ENCODE assay signal across 2 cellular contexts in genomic region chr6:28865551-28866341, GRCh38.
TF ChIP-seq lines count a peak whose summit lies in the region.

No MANE protein-coding gene starts in this region.

TF ChIP-seq in SK-N-SH, 30 proteins besides CTCF, POLR2A, EP300 and RAD21:
- TF ChIP-seq TAF1 (IDR thresholded peaks at IDR 0.05; ENCODE audit: borderline replicate concordance, low read depth, low read length) (peak; percentile 30; the same call in 1 of the 2 replicates), POLR2AphosphoS5 (IDR thresholded peaks at IDR 0.05; ENCODE audit: low read depth, low read length) (peak; percentile 85), MXI1 (IDR thresholded peaks at IDR 0.05; ENCODE audit: low read depth, low read length) (0 out of 2 replicates have a peak, but pooled peaks have one; percentile 41), ZBTB33 (IDR thresholded peaks at IDR 0.05; ENCODE audit: borderline replicate concordance, low read depth) (peak; percentile 32; the same call in 1 of the 2 replicates)
TF ChIP-seq in SK-N-SH: peak in this region for 4; not testable (repeated sequence) for 26.

TF ChIP-seq in H1, 55 proteins besides CTCF, POLR2A, EP300 and RAD21:
- TF ChIP-seq SP1 (IDR thresholded peaks at IDR 0.05; ENCODE audit: low read depth, low read length) (peak; percentile 90), MAX (IDR thresholded peaks at IDR 0.05) (peak; percentile 59), TAF1 (IDR thresholded peaks at IDR 0.05; ENCODE audit: low read depth, low read length) (peak; percentile 62), TAF7 (optimal IDR thresholded peaks at IDR 0.05; ENCODE audit: borderline replicate concordance, low read depth, low read length) (peak; percentile 54), E2F6 (IDR thresholded peaks at IDR 0.05) (peak; percentile 53; the same call in 1 of the 2 replicates), GTF2F1 (IDR thresholded peaks at IDR 0.05; ENCODE audit: borderline replicate concordance, low read depth, low read length) (peak; percentile 64; the same call in 1 of the 2 replicates), POLR2AphosphoS5 (IDR thresholded peaks at IDR 0.05; ENCODE audit: low read depth, low read length) (peak; percentile 92), TBP (IDR thresholded peaks at IDR 0.05; ENCODE audit: low read depth, low read length) (peak; percentile 95), CHD2 (IDR thresholded peaks at IDR 0.05; ENCODE audit: low read length) (0 out of 2 replicates have a peak, but pooled peaks have one; percentile 19)
TF ChIP-seq in H1: peak in this region for 9; not testable (repeated sequence) for 46.
